In the genomic region with DNA sequence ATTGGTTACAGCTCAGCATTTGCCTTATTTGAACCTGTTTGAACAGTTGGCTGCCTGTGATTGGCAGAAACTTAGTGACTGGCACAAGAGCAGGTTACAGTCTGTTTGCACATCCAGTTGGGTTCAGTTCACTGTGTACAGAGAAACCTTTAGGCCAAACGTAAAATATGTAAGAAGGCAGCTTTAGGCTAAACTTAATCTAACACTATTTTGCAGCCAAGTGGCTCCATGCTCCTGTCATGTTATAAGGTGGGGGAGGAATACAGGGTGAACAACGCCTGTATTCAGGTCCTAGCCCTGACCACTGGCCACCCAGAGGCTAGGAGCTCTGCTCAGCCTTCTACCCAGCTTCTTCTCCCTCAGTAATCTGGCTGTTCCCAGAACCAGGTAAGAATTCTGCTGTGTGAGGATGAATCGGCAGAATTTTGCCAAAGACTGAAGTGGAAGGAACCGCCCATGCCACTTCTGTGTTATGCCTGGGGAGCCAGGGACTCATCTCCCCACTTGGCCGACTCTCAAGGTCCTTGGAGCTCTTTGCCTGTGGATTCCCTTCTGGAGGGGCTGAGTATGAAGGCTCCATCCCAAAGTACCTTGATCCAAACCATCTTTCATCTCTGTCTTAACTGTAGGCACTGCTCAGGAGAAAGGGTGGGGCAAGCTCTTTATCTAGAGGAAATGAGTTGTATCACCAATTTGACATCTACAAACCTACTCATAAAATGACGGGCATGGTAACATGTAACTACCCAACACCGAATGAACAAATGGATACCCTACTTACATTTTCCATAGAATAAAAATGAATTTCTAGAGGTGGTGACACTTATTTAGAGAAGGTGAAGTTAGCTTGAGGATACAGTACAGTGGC, we compare ENCODE assay signal across 1 cellular context.
TF ChIP-seq lines count a peak whose summit lies in the region.

No MANE protein-coding gene starts in this region.

TF ChIP-seq in H1, 55 proteins besides CTCF, POLR2A, EP300 and RAD21:
- TF ChIP-seq HDAC2 (IDR thresholded peaks at IDR 0.05; ENCODE audit: borderline replicate concordance in 1 of 2, low read depth in 2 of 2, low read length in 2 of 2) (no peak), ASH2L (IDR thresholded peaks at IDR 0.05; ENCODE audit: low read length) (no peak), CREB1 (IDR thresholded peaks at IDR 0.05) (no peak), KDM1A (IDR thresholded peaks at IDR 0.05; ENCODE audit: borderline replicate concordance, low read length) (no peak), POU5F1 (IDR thresholded peaks at IDR 0.05; ENCODE audit: low read depth, low read length) (no peak), CHD1 (IDR thresholded peaks at IDR 0.05; ENCODE audit: low read depth, low read length) (no peak), ZNF274 (IDR thresholded peaks at IDR 0.05; ENCODE audit: borderline replicate concordance, extremely low read depth, low read length) (no peak), SRF (IDR thresholded peaks at IDR 0.05; ENCODE audit: low read depth, low read length) (no peak), PHF8 (conservative IDR thresholded peaks at IDR 0.05; ENCODE audit: low read depth, low read length) (no peak), JUND (IDR thresholded peaks at IDR 0.05; ENCODE audit: low read length) (no peak), CBX5 (IDR thresholded peaks at IDR 0.05; ENCODE audit: low read depth, low read length) (no peak), FOSL1 (IDR thresholded peaks at IDR 0.05; ENCODE audit: insufficient read depth, low read depth, low read length) (no peak), MAFK (IDR thresholded peaks at IDR 0.05; ENCODE audit: low read depth, low read length) (no peak), CBX8 (IDR thresholded peaks at IDR 0.05; ENCODE audit: borderline replicate concordance, low read depth, low read length) (no peak), BRCA1 (IDR thresholded peaks at IDR 0.05; ENCODE audit: low read depth, low read length) (no peak), SAP30 (IDR thresholded peaks at IDR 0.05; ENCODE audit: insufficient read depth, insufficient replicate concordance, low read length) (no peak)
- TF ChIP-seq, protein P1, sequence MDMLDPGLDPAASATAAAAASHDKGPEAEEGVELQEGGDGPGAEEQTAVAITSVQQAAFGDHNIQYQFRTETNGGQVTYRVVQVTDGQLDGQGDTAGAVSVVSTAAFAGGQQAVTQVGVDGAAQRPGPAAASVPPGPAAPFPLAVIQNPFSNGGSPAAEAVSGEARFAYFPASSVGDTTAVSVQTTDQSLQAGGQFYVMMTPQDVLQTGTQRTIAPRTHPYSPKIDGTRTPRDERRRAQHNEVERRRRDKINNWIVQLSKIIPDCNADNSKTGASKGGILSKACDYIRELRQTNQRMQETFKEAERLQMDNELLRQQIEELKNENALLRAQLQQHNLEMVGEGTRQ (IDR thresholded peaks at IDR 0.05; ENCODE audit: low read length) = no peak
- TF ChIP-seq, protein P2, sequence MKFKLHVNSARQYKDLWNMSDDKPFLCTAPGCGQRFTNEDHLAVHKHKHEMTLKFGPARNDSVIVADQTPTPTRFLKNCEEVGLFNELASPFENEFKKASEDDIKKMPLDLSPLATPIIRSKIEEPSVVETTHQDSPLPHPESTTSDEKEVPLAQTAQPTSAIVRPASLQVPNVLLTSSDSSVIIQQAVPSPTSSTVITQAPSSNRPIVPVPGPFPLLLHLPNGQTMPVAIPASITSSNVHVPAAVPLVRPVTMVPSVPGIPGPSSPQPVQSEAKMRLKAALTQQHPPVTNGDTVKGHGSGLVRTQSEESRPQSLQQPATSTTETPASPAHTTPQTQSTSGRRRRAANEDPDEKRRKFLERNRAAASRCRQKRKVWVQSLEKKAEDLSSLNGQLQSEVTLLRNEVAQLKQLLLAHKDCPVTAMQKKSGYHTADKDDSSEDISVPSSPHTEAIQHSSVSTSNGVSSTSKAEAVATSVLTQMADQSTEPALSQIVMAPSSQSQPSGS (IDR thresholded peaks at IDR 0.05; ENCODE audit: low read length) = no peak
TF ChIP-seq in H1: peak in this region for 0.
